Comparison of ENCODE assay signal across 22 cellular contexts in the genomic region with DNA sequence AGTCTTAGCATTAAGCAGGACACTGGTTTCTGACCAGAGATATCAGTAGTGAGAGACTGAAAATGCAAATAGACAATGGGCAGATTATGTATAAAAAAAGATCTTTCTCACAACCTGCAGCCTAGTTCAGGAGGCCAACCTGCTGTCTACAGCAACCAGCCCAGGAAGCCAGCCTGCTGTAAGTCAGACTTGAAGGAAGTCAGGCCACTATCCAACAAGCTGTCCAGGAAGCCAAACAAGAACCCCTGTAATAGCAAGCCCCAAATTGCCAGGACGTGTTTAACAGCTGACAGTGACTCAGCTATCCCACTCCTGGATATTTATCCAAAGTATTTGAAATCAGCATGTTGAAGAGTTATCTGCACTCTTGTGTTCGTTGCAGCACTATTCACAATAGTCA.
"Had no signal": no experiment of that assay in that cellular context is flagged by ENCODE, and none has a peak within 500 bp of the region (broad histone marks: within the 10 kb centered on the region; RNA-seq: fewer than 3 reads in every experiment).

No MANE protein-coding gene starts in this region.

- H3K9me3 ChIP-seq: esophagus muscularis mucosa, right atrium auricular region, transverse colon, vagina had no signal

- H3K36me3 Mint-ChIP-seq: immature natural killer cell had no signal

- H3K27me3 ChIP-seq: esophagus muscularis mucosa, right atrium auricular region, transverse colon, vagina had no signal

- H3K36me3 ChIP-seq: esophagus muscularis mucosa, right atrium auricular region, transverse colon, vagina had no signal

- H3K27me3 Mint-ChIP-seq: progenitor cell of endocrine pancreas had no signal

- H3K4me1 ChIP-seq: esophagus muscularis mucosa, right atrium auricular region, transverse colon, vagina had no signal

- H3K27ac Mint-ChIP-seq: activated naive CD8-positive, alpha-beta T cell treated with anti-CD3 and anti-CD28 coated beads, Interleukin-2, amount 10 ng/mL, durations not matched to agents 7 days and 5 days; immature natural killer cell; nephron; progenitor cell of endocrine pancreas; T-helper 2 cell treated with Interferon-gamma antibody and Interleukin-4, amounts not matched to agents 5 μg/mL and 100 μg/mL, for 36 hours had no signal

- H3K4me3 ChIP-seq: esophagus muscularis mucosa, right atrium auricular region, skin epidermis, transverse colon, vagina had no signal

- FAIRE-seq: endometrium, frontal cortex had no signal

- DNase-seq: activated CD4-positive, alpha-beta T cell treated with anti-CD3 and anti-CD28 coated beads, Interleukin-2, amount 50 U/mL, for 1 hour; activated naive CD4-positive, alpha-beta T cell; activated naive CD8-positive, alpha-beta T cell treated with anti-CD3 and anti-CD28 coated beads, Interleukin-2, amount 10 ng/mL, durations not matched to agents 7 days and 5 days; activated T-cell treated with anti-CD3 and anti-CD28 coated beads for 4 hours; aorta; head of caudate nucleus; immature natural killer cell; occipital lobe; stimulated activated CD4-positive, alpha-beta T cell treated with anti-CD3 and anti-CD28 coated beads, Interleukin-15, amount 100 ng/mL, for 24 hours; stimulated activated CD4-positive, alpha-beta T cell treated with anti-CD3 and anti-CD28 coated beads, Interleukin-4, amount 100 ng/mL, for 1 hour; stimulated activated naive CD4-positive, alpha-beta T cell; substantia nigra; transverse colon had no signal

- H3K4me3 Mint-ChIP-seq: activated naive CD8-positive, alpha-beta T cell treated with anti-CD3 and anti-CD28 coated beads, Interleukin-2, amount 10 ng/mL, durations not matched to agents 7 days and 5 days; immature natural killer cell; nephron; T-helper 2 cell treated with Interferon-gamma antibody and Interleukin-4, amounts not matched to agents 5 μg/mL and 100 μg/mL, for 36 hours had no signal

- H3K27ac ChIP-seq: esophagus muscularis mucosa, right atrium auricular region, skin epidermis, transverse colon, vagina had no signal

- H3K9me3 Mint-ChIP-seq: immature natural killer cell had no signal
